In genomic region chr16:2720719-2721633, GRCh38 we compare ENCODE assay signal across 8 cellular contexts. TPM values are rescaled to one million over a fixed set of nuclear protein-coding genes. Genes with fewer than 3 reads are reported as not detected.
A peak's percentile ranks its signal among the peaks of the same experiment; 100 is the strongest.
DNase-seq lines count a peak whose midpoint lies in the region; ATAC-seq and TF ChIP-seq lines count a peak whose summit lies in the region.

No MANE protein-coding gene starts in this region.

- peak; percentile 81 for ATAC-seq in GM19463 (IDR thresholded peaks at IDR 0.05; ENCODE audit: unreplicated experiment)

- DNase-seq in COR-L47 (lab: John Stamatoyannopoulos, UW) (peak; percentile 90), HS-5 (ENCODE audit: low read depth) (peak; percentile 41), NOMO-1 (lab: John Stamatoyannopoulos, UW; ENCODE audit: unreplicated experiment in 2 of 2) (peak; percentile 82 to 83), epithelial cell of esophagus (ENCODE audit: low read depth) (peak; percentile 81), mucosa of gallbladder (ENCODE audit: low spot score) (peak; percentile 56)
- peak; percentile 51 for DNase-seq in activated CD8-positive, alpha-beta memory T cell treated with anti-CD3 and anti-CD28 coated beads, Interleukin-2, amount 50 U/mL, for 24 hours (ENCODE audit: extremely low read depth)
- peak; percentile 55 to 68 for DNase-seq in stimulated activated CD8-positive, alpha-beta memory T cell treated with anti-CD3 and anti-CD28 coated beads, Interleukin-4, amount 100 ng/mL, for 4 hours (ENCODE audit: low read depth in 2 of 2, low spot score in 1 of 2)

- H3K4me3 ChIP-seq in epithelial cell of esophagus (ENCODE audit: low read length) = peak overlapping the region; percentile 45

- peak; percentile 24 for TF ChIP-seq CTCF in epithelial cell of esophagus (IDR thresholded peaks at IDR 0.05; ENCODE audit: insufficient read depth, low read depth, low read length, missing control alignments)

RNA-seq across cellular contexts. Expression of gene PRSS27, which starts 1.0 kb away (rescaled TPM):
- total RNA-seq in mucosa of gallbladder = 0.52 TPM

RNA-seq across cellular contexts. Expression of gene SRRM2, which starts 31.5 kb away (rescaled TPM):
- total RNA-seq in mucosa of gallbladder = 677 TPM

RNA-seq across cellular contexts. Expression of gene KCTD5, which starts 38.7 kb away (rescaled TPM):
- total RNA-seq in mucosa of gallbladder = 18.6 TPM

RNA-seq across cellular contexts. Expression of gene ELOB, which starts 56.1 kb away (rescaled TPM):
- 273 TPM for total RNA-seq in mucosa of gallbladder

Comparison
In these comparisons a context has a peak if more than half of its experiments do, and no peak if none do; other contexts are left out.
1. Peak in every context shown above with its lines: DNase-seq, ATAC-seq and H3K4me3 ChIP-seq.